11 cellular contexts compared by ENCODE assay signal in genomic region chr2:181894381-181894780, GRCh38. TPM values are rescaled to one million over a fixed set of nuclear protein-coding genes. Genes with fewer than 3 reads are reported as not detected.
DNase-seq lines count a peak whose midpoint lies in the region; ATAC-seq and TF ChIP-seq lines count a peak whose summit lies in the region.
"Had no signal": no experiment of that assay in that cellular context is flagged by ENCODE, and none has a peak within 500 bp of the region (broad histone marks: within the 10 kb centered on the region; RNA-seq: fewer than 3 reads in every experiment).

No MANE protein-coding gene starts in this region.

- H3K9me3 ChIP-seq in muscle layer of colon (ENCODE audit: low read length) (no peaks in the 10 kb centered on the region), upper lobe of left lung (no peaks in the 10 kb centered on the region)

- H3K27ac ChIP-seq in muscle layer of colon (ENCODE audit: low read depth, low read length): peak overlapping the region; percentile 21
- peak overlapping the region in 2 of 4 donors; percentile 98 to 99 for H3K27ac ChIP-seq in upper lobe of left lung

- H3K9me3 Mint-ChIP-seq in activated naive CD8-positive, alpha-beta T cell treated with anti-CD3 and anti-CD28 coated beads, Interleukin-2, amount 10 ng/mL, durations not matched to agents 7 days and 5 days: no peaks in the 10 kb centered on the region
- no peaks in the 10 kb centered on the region for H3K9me3 Mint-ChIP-seq in activated naive CD8-positive, alpha-beta T cell treated with anti-CD3 and anti-CD28 coated beads, Interleukin-2, amount 50 U/mL, for 24 hours
- H3K9me3 Mint-ChIP-seq: stimulated activated naive CD8-positive, alpha-beta T cell treated with anti-CD3 and anti-CD28 coated beads, Interleukin-15, amount 100 ng/mL, for 72 hours had no signal

- H3K9ac ChIP-seq in muscle layer of colon (ENCODE audit: low read length): peak overlapping the region; percentile 28

- no peak for DNase-seq in activated naive CD8-positive, alpha-beta T cell treated with anti-CD3 and anti-CD28 coated beads, Interleukin-2, amount 10 ng/mL, durations not matched to agents 7 days and 5 days
- DNase-seq in activated naive CD8-positive, alpha-beta T cell treated with anti-CD3 and anti-CD28 coated beads, Interleukin-2, amount 50 U/mL, for 24 hours: no peak
- DNase-seq in cerebellar cortex (ENCODE audit: low spot score): peak; percentile 31
- no peak for DNase-seq in upper lobe of left lung
- DNase-seq in posterior cingulate gyrus: no peak
- DNase-seq in NCI-H2107 (lab: John Stamatoyannopoulos, UW): no peak
- DNase-seq: activated gamma-delta T cell; stimulated activated naive CD8-positive, alpha-beta T cell treated with anti-CD3 and anti-CD28 coated beads, Interleukin-15, amount 100 ng/mL, for 72 hours had no signal

- H3K4me3 ChIP-seq in muscle layer of colon (ENCODE audit: low read depth in 1 of 2, low read length in 2 of 2) (peak overlapping the region in 1 of 2 donors; percentile 35), upper lobe of left lung (peak overlapping the region; percentile 8 to 91 (median 77))

- ATAC-seq in activated naive CD8-positive, alpha-beta T cell treated with anti-CD3 and anti-CD28 coated beads, Interleukin-2, amount 10 ng/mL, durations not matched to agents 7 days and 5 days (ENCODE audit: low read depth): no peak
- ATAC-seq in activated naive CD8-positive, alpha-beta T cell treated with anti-CD3 and anti-CD28 coated beads, Interleukin-2, amount 50 U/mL, for 24 hours: no peak
- no peak for ATAC-seq in upper lobe of left lung (ENCODE audit: low FRiP score in 2 of 2)
- ATAC-seq in HG02970 (IDR thresholded peaks at IDR 0.05; ENCODE audit: low FRiP score, unreplicated experiment): no peak
- ATAC-seq: stimulated activated naive CD8-positive, alpha-beta T cell treated with anti-CD3 and anti-CD28 coated beads, Interleukin-15, amount 100 ng/mL, for 72 hours had no signal

- no peak for TF ChIP-seq EP300 in upper lobe of left lung (IDR thresholded peaks at IDR 0.05)

- H3K27me3 ChIP-seq in muscle layer of colon (ENCODE audit: control insufficient read depth in 1 of 2, insufficient read depth in 2 of 2, low read length in 2 of 2) (no peaks in the 10 kb centered on the region), upper lobe of left lung (no peaks in the 10 kb centered on the region)

- peaks cover 21% of the 10 kb centered on the region for H3K36me3 Mint-ChIP-seq in activated naive CD8-positive, alpha-beta T cell treated with anti-CD3 and anti-CD28 coated beads, Interleukin-2, amount 10 ng/mL, durations not matched to agents 7 days and 5 days
- H3K36me3 Mint-ChIP-seq in activated naive CD8-positive, alpha-beta T cell treated with anti-CD3 and anti-CD28 coated beads, Interleukin-2, amount 50 U/mL, for 24 hours (ENCODE audit: low read depth): peaks cover 33% of the 10 kb centered on the region

- H3K4me1 ChIP-seq in muscle layer of colon (ENCODE audit: insufficient read depth, low read length) (peaks cover 40% of the 10 kb centered on the region), upper lobe of left lung (peaks cover 42 to 57% (median 46%) of the 10 kb centered on the region in 4 donors)

- H3K4me3 Mint-ChIP-seq in activated naive CD8-positive, alpha-beta T cell treated with anti-CD3 and anti-CD28 coated beads, Interleukin-2, amount 10 ng/mL, durations not matched to agents 7 days and 5 days: peak overlapping the region; percentile 18
- H3K4me3 Mint-ChIP-seq in activated naive CD8-positive, alpha-beta T cell treated with anti-CD3 and anti-CD28 coated beads, Interleukin-2, amount 50 U/mL, for 24 hours: no peak overlapping the region

- H3K27me3 Mint-ChIP-seq in activated naive CD8-positive, alpha-beta T cell treated with anti-CD3 and anti-CD28 coated beads, Interleukin-2, amount 10 ng/mL, durations not matched to agents 7 days and 5 days: peaks cover 10% of the 10 kb centered on the region
- H3K27me3 Mint-ChIP-seq in activated naive CD8-positive, alpha-beta T cell treated with anti-CD3 and anti-CD28 coated beads, Interleukin-2, amount 50 U/mL, for 24 hours: peaks cover 13% of the 10 kb centered on the region

- 38 to 54% methylated on average over 3 of the region's 3 CpGs for WGBS in upper lobe of left lung, 2 donors

- POLR2A ChIA-PET in activated naive CD8-positive, alpha-beta T cell treated with anti-CD3 and anti-CD28 coated beads, Interleukin-2, amount 10 ng/mL, durations not matched to agents 7 days and 5 days (lab: Charles Lee): no interaction called here

- no peak overlapping the region for H3K27ac Mint-ChIP-seq in activated naive CD8-positive, alpha-beta T cell treated with anti-CD3 and anti-CD28 coated beads, Interleukin-2, amount 10 ng/mL, durations not matched to agents 7 days and 5 days
- H3K27ac Mint-ChIP-seq in activated naive CD8-positive, alpha-beta T cell treated with anti-CD3 and anti-CD28 coated beads, Interleukin-2, amount 50 U/mL, for 24 hours: no peak overlapping the region
- H3K27ac Mint-ChIP-seq: B cell had no signal

- intact Hi-C loops in posterior cingulate gyrus (cut with DNase I): loop anchor here (5.0 to 10.0 kb wide), 5 partner anchors 47 to 912 kb away; partner anchors contain the start of gene UBE2E3

- TF ChIP-seq POLR2A in upper lobe of left lung (IDR thresholded peaks at IDR 0.05): no peak

- no peak for TF ChIP-seq CTCF in upper lobe of left lung (IDR thresholded peaks at IDR 0.05)

- H3K36me3 ChIP-seq in muscle layer of colon (ENCODE audit: insufficient read depth, low read length) (peaks cover 4% of the 10 kb centered on the region), upper lobe of left lung (peaks cover 0 to 20% (median 4%) of the 10 kb centered on the region in 4 donors)

- H3K4me1 Mint-ChIP-seq in activated naive CD8-positive, alpha-beta T cell treated with anti-CD3 and anti-CD28 coated beads, Interleukin-2, amount 10 ng/mL, durations not matched to agents 7 days and 5 days: peaks cover 31% of the 10 kb centered on the region
- H3K4me1 Mint-ChIP-seq in activated naive CD8-positive, alpha-beta T cell treated with anti-CD3 and anti-CD28 coated beads, Interleukin-2, amount 50 U/mL, for 24 hours: peaks cover 35% of the 10 kb centered on the region

RNA-seq across cellular contexts. Expression of gene ITPRID2, which starts 2.9 kb away (rescaled TPM):
- total RNA-seq in activated naive CD8-positive, alpha-beta T cell treated with anti-CD3 and anti-CD28 coated beads, Interleukin-2, amount 10 ng/mL, durations not matched to agents 7 days and 5 days: 10 to 100 TPM; 61.2 to 68.4 TPM
- 100 to 1,000 TPM; 125 to 770 (median 214) TPM for total RNA-seq in upper lobe of left lung
